ENCODE assay signal across 11 cellular contexts in genomic region chr22:30947163-30947820, GRCh38. TPM values are rescaled to one million over a fixed set of nuclear protein-coding genes. Genes with fewer than 3 reads are reported as not detected.
DNase-seq lines count a peak whose midpoint lies in the region; ATAC-seq and TF ChIP-seq lines count a peak whose summit lies in the region.
"Had no signal": no experiment of that assay in that cellular context is flagged by ENCODE, and none has a peak within 500 bp of the region (broad histone marks: within the 10 kb centered on the region; RNA-seq: fewer than 3 reads in every experiment).

No MANE protein-coding gene starts in this region.

- H3K36me3 Mint-ChIP-seq in immature natural killer cell, result peaks cover 35 to 44% (median 40%) of the 10 kb centered on the region in 3 donors

- no peak overlapping the region for H3K27ac Mint-ChIP-seq in immature natural killer cell

- H3K4me1 ChIP-seq in parathyroid adenoma, result peaks cover 3% of the 10 kb centered on the region

- H3K36me3 ChIP-seq in parathyroid adenoma (ENCODE audit: control insufficient read depth, insufficient read depth, low read length), result no peaks in the 10 kb centered on the region

- no peak overlapping the region for H3K9ac ChIP-seq in parathyroid adenoma

- no peaks in the 10 kb centered on the region for H3K27me3 Mint-ChIP-seq in immature natural killer cell (ENCODE audit: low read depth in 3 of 3)
- H3K27me3 Mint-ChIP-seq: naive thymus-derived CD8-positive, alpha-beta T cell had no signal

- H3K4me3 ChIP-seq in parathyroid adenoma (ENCODE audit: low read depth, low read length), result no peak overlapping the region
- H3K4me3 ChIP-seq: SK-N-MC had no signal

- no peak for ATAC-seq in GM21381 (IDR thresholded peaks at IDR 0.05; ENCODE audit: unreplicated experiment)

- H3K4me2 ChIP-seq in parathyroid adenoma (ENCODE audit: low read length), result no peak overlapping the region

- no peaks in the 10 kb centered on the region for H3K79me2 ChIP-seq in parathyroid adenoma

- no peaks in the 10 kb centered on the region for H3K9me3 Mint-ChIP-seq in immature natural killer cell
- H3K9me3 Mint-ChIP-seq: CD14-positive monocyte; naive thymus-derived CD8-positive, alpha-beta T cell had no signal

- H3K27ac ChIP-seq in parathyroid adenoma, result peak overlapping the region; percentile 24
- H3K27ac ChIP-seq: SK-N-MC had no signal

- H3K4me3 Mint-ChIP-seq in immature natural killer cell, result no peak overlapping the region
- H3K4me3 Mint-ChIP-seq: CD14-positive monocyte had no signal

- no peaks in the 10 kb centered on the region for H3K27me3 ChIP-seq in parathyroid adenoma (ENCODE audit: control insufficient read depth, insufficient read depth, low read length)

- no peak for TF ChIP-seq CTCF in parathyroid adenoma (IDR thresholded peaks at IDR 0.05)

- peaks cover 14 to 24% of the 10 kb centered on the region in 2 donors for H3K4me1 Mint-ChIP-seq in immature natural killer cell

- no peak overlapping the region for H2AFZ ChIP-seq in parathyroid adenoma

- peak; percentile 53 for DNase-seq in DMS153 treated with DMSO at 0.1 percent for 48 hours (lab: John Stamatoyannopoulos, UW; ENCODE audit: unreplicated experiment)
- peak; percentile 85 for DNase-seq in NCI-H82 (lab: John Stamatoyannopoulos, UW)
- peak; percentile 54 for DNase-seq in foreskin melanocyte
- DNase-seq in iPS-NIHi7 (ENCODE audit: extremely low spot score), result no peak
- no peak for DNase-seq in iPS-NIHi11 (ENCODE audit: low spot score)
- DNase-seq in immature natural killer cell, result no peak

- no peaks in the 10 kb centered on the region for H3K9me3 ChIP-seq in parathyroid adenoma (ENCODE audit: control insufficient read depth, low read length)

RNA-seq across cellular contexts. Expression of gene MORC2, which starts 21.3 kb away (rescaled TPM):
- 1 to 10 TPM in 2 of 3 donors, not detected in 1; 1.1 to 6.9 TPM for polyA plus RNA-seq in immature natural killer cell

RNA-seq across cellular contexts. Expression of gene TUG1, which starts 21.8 kb away (rescaled TPM):
- 10 to 100 TPM in 2 of 3 donors, 1 to 10 TPM in 1; 7.8 to 22.9 (median 13.6) TPM for polyA plus RNA-seq in immature natural killer cell

Comparison
In these comparisons a context has a peak if more than half of its experiments do, and no peak if none do; other contexts are left out.
1. DNase-seq: peak in DMS153 treated with DMSO at 0.1 percent for 48 hours (single experiment), NCI-H82 (single experiment) and foreskin melanocyte (single experiment); none in iPS-NIHi7 (single experiment), iPS-NIHi11 (single experiment) and immature natural killer cell (0 of 3).